9 cellular contexts compared by ENCODE assay signal in genomic region chr22:27405672-27406388, GRCh38.
A peak's percentile ranks its signal among the peaks of the same experiment; 100 is the strongest.
DNase-seq lines count a peak whose midpoint lies in the region; ATAC-seq and TF ChIP-seq lines count a peak whose summit lies in the region.
"Had no signal": no experiment of that assay in that cellular context is flagged by ENCODE, and none has a peak within 500 bp of the region (broad histone marks: within the 10 kb centered on the region; RNA-seq: fewer than 3 reads in every experiment).

No MANE protein-coding gene starts in this region.

- H3K9me3 ChIP-seq in OCI-LY3 (ENCODE audit: insufficient read depth, low read length) = no peaks in the 10 kb centered on the region
- H3K9me3 ChIP-seq in vagina = no peaks in the 10 kb centered on the region

- peaks cover 15% of the 10 kb centered on the region for H3K4me1 Mint-ChIP-seq in chondrocyte (ENCODE audit: low read depth)

- H4K20me1 ChIP-seq in OCI-LY3 (ENCODE audit: insufficient read depth, low read length) = no peaks in the 10 kb centered on the region

- H2AFZ ChIP-seq in OCI-LY3 (ENCODE audit: low read depth, low read length) = no peak overlapping the region

- DNase-seq in A172 (ENCODE audit: low spot score) (peak; percentile 20), GM12864 (ENCODE audit: low read depth) (no peak), chondrocyte (ENCODE audit: low spot score) (no peak), medulla oblongata (ENCODE audit: extremely low spot score) (peak; percentile 35), vagina (ENCODE audit: extremely low spot score in 2 of 2) (no peak), NCI-H774 (lab: John Stamatoyannopoulos, UW) (no peak)

- no peak overlapping the region for H3K9ac ChIP-seq in OCI-LY3 (ENCODE audit: low read length)

- H3K27me3 ChIP-seq in OCI-LY3 (ENCODE audit: low read depth, low read length) (no peaks in the 10 kb centered on the region), vagina (no peaks in the 10 kb centered on the region)

- no peak overlapping the region for H3K4me2 ChIP-seq in OCI-LY3 (ENCODE audit: low read length)

- H3K27ac ChIP-seq in OCI-LY3 (ENCODE audit: low read length) (no peak overlapping the region), vagina (no peak overlapping the region)

- H3K4me1 ChIP-seq in OCI-LY3 (ENCODE audit: low read length) (no peaks in the 10 kb centered on the region), vagina (no peaks in the 10 kb centered on the region)

- no peaks in the 10 kb centered on the region for H3K79me2 ChIP-seq in OCI-LY3 (ENCODE audit: low read length)

- H3K9me3 Mint-ChIP-seq in chondrocyte (ENCODE audit: low read depth) = peaks cover 6% of the 10 kb centered on the region

- intact Hi-C loops in vagina (cut with DNase I) = loop anchor here (5.0 kb wide), 1 partner anchor 396 kb away; the partner anchor contains the start of gene MN1

- H3K27ac Mint-ChIP-seq in chondrocyte (ENCODE audit: unreplicated experiment) = no peak overlapping the region
- H3K27ac Mint-ChIP-seq: stimulated activated naive CD8-positive, alpha-beta T cell treated with anti-CD3 and anti-CD28 coated beads, Interleukin-15, Interleukin-2, amounts not matched to agents 100 ng/mL and 50 ng/mL, for 24 hours had no signal

- H3K4me3 Mint-ChIP-seq in chondrocyte (ENCODE audit: unreplicated experiment) = no peak overlapping the region
- H3K4me3 Mint-ChIP-seq: stimulated activated naive CD8-positive, alpha-beta T cell treated with anti-CD3 and anti-CD28 coated beads, Interleukin-15, Interleukin-2, amounts not matched to agents 100 ng/mL and 50 ng/mL, for 24 hours had no signal

- ATAC-seq in HG03571 (IDR thresholded peaks at IDR 0.05; ENCODE audit: unreplicated experiment) = no peak

- TF ChIP-seq POLR2A in vagina (IDR thresholded peaks at IDR 0.05) = no peak

- TF ChIP-seq CTCF in GM12864 (IDR thresholded peaks at IDR 0.05; ENCODE audit: low read depth, low read length, missing control alignments) (peak; percentile 79), OCI-LY3 (IDR thresholded peaks at IDR 0.05; ENCODE audit: low read depth, low read length) (peak; percentile 65), chondrocyte (IDR thresholded peaks at IDR 0.05) (peak; percentile 87), vagina (IDR thresholded peaks at IDR 0.05) (peak in 2 of 3 experiments; percentile 13 to 26)

- H3K36me3 ChIP-seq in OCI-LY3 (replicated peaks; ENCODE audit: low read depth, low read length) (no peaks in the 10 kb centered on the region), vagina (no peaks in the 10 kb centered on the region)

- H3K27me3 Mint-ChIP-seq in chondrocyte (ENCODE audit: low read depth) = no peaks in the 10 kb centered on the region

- peaks cover 1% of the 10 kb centered on the region for H3K36me3 Mint-ChIP-seq in chondrocyte (ENCODE audit: low read depth)

- H3K4me3 ChIP-seq in GM12864 (ENCODE audit: low read depth, low read length) (no peak overlapping the region), OCI-LY3 (ENCODE audit: low read length) (no peak overlapping the region), vagina (no peak overlapping the region)

Comparison
In these comparisons a context has a peak if more than half of its experiments do, and no peak if none do; other contexts are left out.
1. DNase-seq: peak in A172 (single experiment) and medulla oblongata (single experiment); none in GM12864 (single experiment), chondrocyte (single experiment), vagina (0 of 2) and NCI-H774 (single experiment).
2. CTCF ChIP-seq: peak in every context shown above with its lines; median percentile 87 in chondrocyte; 79 in GM12864; 65 in OCI-LY3; 20 in vagina.